Comparison of ENCODE assay signal across 9 cellular contexts in the genomic region with DNA sequence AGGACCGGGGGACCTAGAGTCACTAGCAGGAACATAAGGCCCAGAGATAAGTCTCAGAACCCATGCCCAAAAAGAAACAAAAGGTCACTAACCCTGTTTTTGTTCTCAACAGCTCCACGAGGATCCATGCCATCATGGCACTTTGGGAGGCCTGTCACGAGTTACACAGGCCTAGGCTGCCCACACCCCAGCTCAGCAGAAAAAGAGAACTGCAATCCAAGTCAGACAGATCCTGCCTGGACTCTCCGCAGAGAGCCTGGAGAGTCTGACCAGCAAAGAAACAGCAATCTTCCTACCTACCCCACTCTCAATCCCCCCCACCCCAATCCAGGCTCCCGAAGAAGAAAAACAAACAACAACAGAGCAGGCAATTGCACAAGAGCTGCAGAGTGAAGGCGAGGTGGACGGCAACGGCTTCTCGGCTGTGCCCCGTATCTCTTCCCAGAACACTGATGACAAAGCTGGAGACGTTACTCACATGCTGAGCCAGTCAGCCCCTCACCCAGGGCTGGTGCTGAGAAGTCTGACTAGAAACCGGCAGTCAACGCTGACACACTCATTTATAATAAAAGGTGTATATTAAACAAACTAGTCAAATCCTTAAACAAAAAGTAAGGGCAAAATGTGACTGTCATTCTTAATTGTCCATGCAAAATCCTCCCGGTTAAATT.
DNase-seq lines count a peak whose midpoint lies in the region; ATAC-seq lines count a peak whose summit lies in the region.
"Had no signal": no experiment of that assay in that cellular context is flagged by ENCODE, and none has a peak within 500 bp of the region (broad histone marks: within the 10 kb centered on the region; RNA-seq: fewer than 3 reads in every experiment).

No MANE protein-coding gene starts in this region.

- H3K36me3 ChIP-seq in trophoblast cell (ENCODE audit: control insufficient read depth in 1 of 2, insufficient read depth in 2 of 2, low read length in 2 of 2): peaks cover 0 to 2% of the 10 kb centered on the region in 2 experiments

- intact Hi-C loops in activated T-helper 2 cell treated with anti-CD3 and anti-CD28 coated beads, Interferon-gamma antibody, Interleukin-2, Interleukin-4, amounts not matched to agents 10 μg/mL and 5 μg/mL and 100 μg/mL, durations not matched to agents 14 hours and 24 hours and 36 hours (cut with micrococcal nuclease): loop anchor here (2.0 kb wide), 1 partner anchor 19 kb away; no protein-coding TSS in a partner anchor

- no peak overlapping the region for H4K8ac ChIP-seq in trophoblast cell (ENCODE audit: low read depth, low read length)

- no peak for ATAC-seq in HG03097 (IDR thresholded peaks at IDR 0.05; ENCODE audit: low FRiP score, unreplicated experiment)
- no peak for ATAC-seq in HG02678 (IDR thresholded peaks at IDR 0.05; ENCODE audit: unreplicated experiment)
- ATAC-seq in HG03108 (IDR thresholded peaks at IDR 0.05; ENCODE audit: unreplicated experiment): no peak

- no peak overlapping the region for H3K4ac ChIP-seq in trophoblast cell (ENCODE audit: low read depth, low read length)

- peaks cover 7 to 13% of the 10 kb centered on the region in 2 experiments for H3K4me1 ChIP-seq in trophoblast cell (ENCODE audit: control insufficient read depth in 1 of 2, insufficient read depth in 2 of 2, low read length in 2 of 2)

- peak overlapping the region; percentile 36 for H4K12ac ChIP-seq in trophoblast cell (ENCODE audit: low read depth, low read length)

- no peak overlapping the region for H2AK5ac ChIP-seq in trophoblast cell (ENCODE audit: low read length)

- no peaks in the 10 kb centered on the region for H3K27me3 Mint-ChIP-seq in T-helper 2 cell treated with Interferon-gamma antibody and Interleukin-4, amounts not matched to agents 5 μg/mL and 100 μg/mL, for 36 hours (ENCODE audit: low read depth)
- no peaks in the 10 kb centered on the region for H3K27me3 Mint-ChIP-seq in activated T-helper 2 cell treated with anti-CD3 and anti-CD28 coated beads, Interferon-gamma antibody, Interleukin-2, Interleukin-4, amounts not matched to agents 10 μg/mL and 5 μg/mL and 100 μg/mL, durations not matched to agents 14 hours and 24 hours and 36 hours (ENCODE audit: low read depth)

- peak overlapping the region; percentile 22 for H3K27ac ChIP-seq in trophoblast cell (ENCODE audit: low read depth, low read length)
- H3K27ac ChIP-seq: C4-2B had no signal

- H3K9ac ChIP-seq in trophoblast cell (ENCODE audit: low read length): no peak overlapping the region

- peak overlapping the region; percentile 72 for H3K18ac ChIP-seq in trophoblast cell (ENCODE audit: low read length)

- H3K79me1 ChIP-seq in trophoblast cell (ENCODE audit: low read length): peaks cover 2% of the 10 kb centered on the region

- no peak for DNase-seq in T-helper 2 cell treated with Interferon-gamma antibody and Interleukin-4, amounts not matched to agents 5 μg/mL and 100 μg/mL, for 36 hours (ENCODE audit: low spot score)
- DNase-seq in T-helper 2 cell (no peak), glomerular visceral epithelial cell (ENCODE audit: extremely low spot score) (peak; percentile 69), trophoblast cell (peak; percentile 37 to 51)
- no peak for DNase-seq in activated T-helper 2 cell treated with anti-CD3 and anti-CD28 coated beads, Interferon-gamma antibody, Interleukin-2, Interleukin-4, amounts not matched to agents 10 μg/mL and 5 μg/mL and 100 μg/mL, durations not matched to agents 14 hours and 24 hours and 36 hours (ENCODE audit: low spot score)

- WGBS in trophoblast cell (ENCODE audit: extremely low coverage, insufficient coverage, insufficient read length): no CpG with 5 or more reads among the region's 14 CpGs

- no peaks in the 10 kb centered on the region for H3K79me2 ChIP-seq in trophoblast cell (ENCODE audit: control insufficient read depth, insufficient read depth, low read length, poor library complexity)

- H2AFZ ChIP-seq in trophoblast cell (ENCODE audit: insufficient read depth, low read length, poor library complexity): no peak overlapping the region

- H3K4me3 Mint-ChIP-seq in T-helper 2 cell treated with Interferon-gamma antibody and Interleukin-4, amounts not matched to agents 5 μg/mL and 100 μg/mL, for 36 hours: peak overlapping the region; percentile 81
- H3K4me3 Mint-ChIP-seq in activated T-helper 2 cell treated with anti-CD3 and anti-CD28 coated beads, Interferon-gamma antibody, Interleukin-2, Interleukin-4, amounts not matched to agents 10 μg/mL and 5 μg/mL and 100 μg/mL, durations not matched to agents 14 hours and 24 hours and 36 hours (ENCODE audit: low read depth): peak overlapping the region; percentile 62

- peaks cover 50% of the 10 kb centered on the region for H3K4me1 Mint-ChIP-seq in T-helper 2 cell treated with Interferon-gamma antibody and Interleukin-4, amounts not matched to agents 5 μg/mL and 100 μg/mL, for 36 hours (ENCODE audit: low read depth)
- peaks cover 51% of the 10 kb centered on the region for H3K4me1 Mint-ChIP-seq in activated T-helper 2 cell treated with anti-CD3 and anti-CD28 coated beads, Interferon-gamma antibody, Interleukin-2, Interleukin-4, amounts not matched to agents 10 μg/mL and 5 μg/mL and 100 μg/mL, durations not matched to agents 14 hours and 24 hours and 36 hours (ENCODE audit: low read depth)

- no peaks in the 10 kb centered on the region for H3K9me3 Mint-ChIP-seq in T-helper 2 cell treated with Interferon-gamma antibody and Interleukin-4, amounts not matched to agents 5 μg/mL and 100 μg/mL, for 36 hours
- H3K9me3 Mint-ChIP-seq in activated T-helper 2 cell treated with anti-CD3 and anti-CD28 coated beads, Interferon-gamma antibody, Interleukin-2, Interleukin-4, amounts not matched to agents 10 μg/mL and 5 μg/mL and 100 μg/mL, durations not matched to agents 14 hours and 24 hours and 36 hours: no peaks in the 10 kb centered on the region

- no peaks in the 10 kb centered on the region for H3K27me3 ChIP-seq in trophoblast cell (ENCODE audit: insufficient read depth, low read length)

- no peak overlapping the region for H3K4me3 ChIP-seq in trophoblast cell (ENCODE audit: low read depth, low read length)

- no peak overlapping the region for H2BK5ac ChIP-seq in trophoblast cell (ENCODE audit: low read depth, low read length, poor library complexity)

- H3K36me3 Mint-ChIP-seq in T-helper 2 cell treated with Interferon-gamma antibody and Interleukin-4, amounts not matched to agents 5 μg/mL and 100 μg/mL, for 36 hours (ENCODE audit: low read depth): peaks cover 33% of the 10 kb centered on the region
- H3K36me3 Mint-ChIP-seq in activated T-helper 2 cell treated with anti-CD3 and anti-CD28 coated beads, Interferon-gamma antibody, Interleukin-2, Interleukin-4, amounts not matched to agents 10 μg/mL and 5 μg/mL and 100 μg/mL, durations not matched to agents 14 hours and 24 hours and 36 hours (ENCODE audit: low read depth): peaks cover 39% of the 10 kb centered on the region

- H2BK120ac ChIP-seq in trophoblast cell (ENCODE audit: insufficient read depth, low read length, poor library complexity): no peak overlapping the region

- no peaks in the 10 kb centered on the region for H3K9me3 ChIP-seq in trophoblast cell (ENCODE audit: insufficient read depth, low read depth, low read length)

- no peak overlapping the region for H3K4me2 ChIP-seq in trophoblast cell (ENCODE audit: low read length)

- no peak overlapping the region for H4K91ac ChIP-seq in trophoblast cell (ENCODE audit: low read depth, low read length)

- H3K27ac Mint-ChIP-seq in T-helper 2 cell treated with Interferon-gamma antibody and Interleukin-4, amounts not matched to agents 5 μg/mL and 100 μg/mL, for 36 hours: peak overlapping the region; percentile 94
- peak overlapping the region; percentile 96 for H3K27ac Mint-ChIP-seq in activated T-helper 2 cell treated with anti-CD3 and anti-CD28 coated beads, Interferon-gamma antibody, Interleukin-2, Interleukin-4, amounts not matched to agents 10 μg/mL and 5 μg/mL and 100 μg/mL, durations not matched to agents 14 hours and 24 hours and 36 hours

- no peak overlapping the region for H3K23ac ChIP-seq in trophoblast cell (ENCODE audit: low read length)

- H3K14ac ChIP-seq in trophoblast cell (ENCODE audit: low read length): no peak overlapping the region

- no peak overlapping the region for H2BK12ac ChIP-seq in trophoblast cell (ENCODE audit: low read length)

Comparison
In these comparisons a context has a peak if more than half of its experiments do, and no peak if none do; other contexts are left out.
1. DNase-seq: peak in glomerular visceral epithelial cell (single experiment) and trophoblast cell (2 of 2); none in T-helper 2 cell treated with Interferon-gamma antibody and Interleukin-4, amounts not matched to agents 5 μg/mL and 100 μg/mL, for 36 hours (single experiment), T-helper 2 cell (0 of 5) and activated T-helper 2 cell treated with anti-CD3 and anti-CD28 coated beads, Interferon-gamma antibody, Interleukin-2, Interleukin-4, amounts not matched to agents 10 μg/mL and 5 μg/mL and 100 μg/mL, durations not matched to agents 14 hours and 24 hours and 36 hours (single experiment).